ENCODE assay signal across 17 cellular contexts in genomic region chr18:70419526-70419925, GRCh38.
DNase-seq lines count a peak whose midpoint lies in the region; ATAC-seq and TF ChIP-seq lines count a peak whose summit lies in the region.
"Had no signal": no experiment of that assay in that cellular context is flagged by ENCODE, and none has a peak within 500 bp of the region (broad histone marks: within the 10 kb centered on the region; RNA-seq: fewer than 3 reads in every experiment).

No MANE protein-coding gene starts in this region.

- peak overlapping the region; percentile 89 for H3K27ac ChIP-seq in RWPE2 (ENCODE audit: poor library complexity, severe bottlenecking)
- peak overlapping the region; percentile 78 for H3K27ac ChIP-seq in fibroblast of lung (ENCODE audit: insufficient read depth, low read length)
- H3K27ac ChIP-seq in vagina, result no peak overlapping the region
- H3K27ac ChIP-seq: SJCRH30, stomach had no signal

- no peak for ATAC-seq in RWPE2 (ENCODE audit: low read depth)
- ATAC-seq: heart right ventricle had no signal

- H3K4me3 ChIP-seq in RWPE2 (ENCODE audit: severe bottlenecking) (no peak overlapping the region), fibroblast of lung (replicated peaks in 1 of 4; ENCODE audit: control extremely low read depth in 1 of 4, insufficient read depth in 1 of 4, low read depth in 3 of 4, low read length in 4 of 4) (no peak overlapping the region), retinal pigment epithelial cell (ENCODE audit: low read length) (no peak overlapping the region), vagina (no peak overlapping the region)
- H3K4me3 ChIP-seq: heart right ventricle, SJCRH30, stomach had no signal

- intact Hi-C loops in vagina (cut with DNase I), result no loop called here

- no peak for TF ChIP-seq POLR2A in vagina (IDR thresholded peaks at IDR 0.05)

- H2AFZ ChIP-seq in fibroblast of lung (ENCODE audit: low read length), result no peak overlapping the region

- no peaks in the 10 kb centered on the region for H3K9me3 ChIP-seq in RWPE2 (ENCODE audit: severe bottlenecking)
- H3K9me3 ChIP-seq in fibroblast of lung (ENCODE audit: control insufficient read depth, insufficient read depth, low read depth, low read length), result no peaks in the 10 kb centered on the region
- no peaks in the 10 kb centered on the region for H3K9me3 ChIP-seq in vagina
- H3K9me3 ChIP-seq: heart right ventricle, SJCRH30, stomach had no signal

- H3K4me2 ChIP-seq in fibroblast of lung (ENCODE audit: extremely low read depth, insufficient read depth, low read length), result peak overlapping the region; percentile 51

- no peak overlapping the region for H3K9ac ChIP-seq in fibroblast of lung (ENCODE audit: insufficient read depth, low read length)

- no peaks in the 10 kb centered on the region for H3K27me3 ChIP-seq in RWPE2 (ENCODE audit: insufficient read depth, poor library complexity, severe bottlenecking)
- H3K27me3 ChIP-seq in fibroblast of lung (ENCODE audit: control insufficient read depth, insufficient read depth, low read length), result no peaks in the 10 kb centered on the region
- no peaks in the 10 kb centered on the region for H3K27me3 ChIP-seq in vagina
- H3K27me3 ChIP-seq: heart right ventricle, SJCRH30, stomach had no signal

- H3K4me1 ChIP-seq in RWPE2 (ENCODE audit: insufficient read depth, poor library complexity, severe bottlenecking) (peaks cover 60% of the 10 kb centered on the region), fibroblast of lung (ENCODE audit: control insufficient read depth, extremely low read depth, insufficient read depth, low read length) (peaks cover 26% of the 10 kb centered on the region), vagina (peaks cover 36% of the 10 kb centered on the region)

- DNase-seq in GM03348 (ENCODE audit: low spot score) (peak; percentile 45), RWPE2 (ENCODE audit: low spot score) (no peak), fibroblast of lung (ENCODE audit: low read depth in 2 of 2) (peak; percentile 76 to 92), retinal pigment epithelial cell (ENCODE audit: low read depth) (peak; percentile 86), midbrain (lab: John Stamatoyannopoulos, UW) (no peak), SIG-M5 (lab: John Stamatoyannopoulos, UW) (no peak), NCI-H1436 treated with DMSO at 0.1 percent for 48 hours (lab: John Stamatoyannopoulos, UW) (no peak), vagina (ENCODE audit: extremely low spot score in 2 of 2) (no peak)
- DNase-seq: activated naive CD4-positive, alpha-beta T cell treated with anti-CD3 and anti-CD28 coated beads for 36 hours; GOT3; heart right ventricle; Karpas-422; naive thymus-derived CD4-positive, alpha-beta T cell; NCI-H187; NCI-H748 treated with DMSO at 0.1 percent for 48 hours; SJCRH30; stomach had no signal

- H3K36me3 ChIP-seq in RWPE2 (ENCODE audit: low read depth) (no peaks in the 10 kb centered on the region), fibroblast of lung (ENCODE audit: control insufficient read depth, insufficient read depth, low read length) (no peaks in the 10 kb centered on the region), vagina (no peaks in the 10 kb centered on the region)
- H3K36me3 ChIP-seq: heart right ventricle, SJCRH30, stomach had no signal

- TF ChIP-seq CTCF in RWPE2 (IDR thresholded peaks at IDR 0.05; ENCODE audit: poor library complexity, severe bottlenecking) (no peak), fibroblast of lung (conservative IDR thresholded peaks at IDR 0.05 in 1 of 2, IDR thresholded peaks at IDR 0.05 in 1 of 2; ENCODE audit: low read depth in 1 of 2, low read length in 2 of 2) (no peak), retinal pigment epithelial cell (conservative IDR thresholded peaks at IDR 0.05; ENCODE audit: low read depth, low read length) (no peak), vagina (IDR thresholded peaks at IDR 0.05) (no peak)

- H3K79me2 ChIP-seq in fibroblast of lung (ENCODE audit: control insufficient read depth, insufficient read depth, low read length), result no peaks in the 10 kb centered on the region

- no peaks in the 10 kb centered on the region for H4K20me1 ChIP-seq in fibroblast of lung (ENCODE audit: control insufficient read depth, extremely low read depth, insufficient read depth, low read length)

Comparison
In these comparisons a context has a peak if more than half of its experiments do, and no peak if none do; other contexts are left out.
1. DNase-seq: peak in GM03348 (single experiment), fibroblast of lung (2 of 2) and retinal pigment epithelial cell (single experiment); none in RWPE2 (single experiment), midbrain (single experiment), SIG-M5 (single experiment), NCI-H1436 treated with DMSO at 0.1 percent for 48 hours (single experiment) and vagina (0 of 2).